ENCODE assay signal across 18 cellular contexts in genomic region chr12:93657076-93657475, GRCh38.
"Had no signal": no experiment of that assay in that cellular context is flagged by ENCODE, and none has a peak within 500 bp of the region (broad histone marks: within the 10 kb centered on the region; RNA-seq: fewer than 3 reads in every experiment).

No MANE protein-coding gene starts in this region.

- H3K36me3 ChIP-seq: left lung, upper lobe of right lung had no signal

- H3K4me1 Mint-ChIP-seq: activated CD4-positive, alpha-beta T cell treated with anti-CD3 and anti-CD28 coated beads, Interleukin-2, amount 10 ng/mL, durations not matched to agents 7 days and 5 days; activated naive CD8-positive, alpha-beta T cell treated with anti-CD3 and anti-CD28 coated beads, Interleukin-2, amount 10 ng/mL, durations not matched to agents 7 days and 5 days; central memory CD8-positive, alpha-beta T cell; nephron progenitor cell had no signal

- DNase-seq: activated CD4-positive, alpha-beta T cell treated with anti-CD3 and anti-CD28 coated beads, Interleukin-2, amount 10 ng/mL, durations not matched to agents 7 days and 5 days; activated CD8-positive, alpha-beta T cell treated with anti-CD3 and anti-CD28 coated beads, Interleukin-2, amount 10 ng/mL, durations not matched to agents 7 days and 5 days; activated naive CD4-positive, alpha-beta T cell treated with Interleukin-2 at 50 U/mL for 16 hours; activated naive CD8-positive, alpha-beta T cell treated with anti-CD3 and anti-CD28 coated beads, Interleukin-2, amount 10 ng/mL, durations not matched to agents 7 days and 5 days; activated T-cell treated with anti-CD3 and anti-CD28 coated beads, Interleukin-2, amount 50 U/mL, for 24 hours; anterior cingulate cortex; cortex of kidney; left lung; nephron progenitor cell; nucleus accumbens; posterior cingulate gyrus; stimulated activated naive B cell treated with anti-CD40 and anti-IgM and Interleukin-4, amounts not matched to agents 10 μg/mL and 1 μg/mL and 100 μg/mL, for 72 hours; T1000; upper lobe of right lung had no signal

- H3K4me1 ChIP-seq: left lung, upper lobe of right lung had no signal

- H3K9me3 ChIP-seq: left lung, upper lobe of right lung had no signal

- H3K27me3 ChIP-seq: left lung, upper lobe of right lung had no signal

- H3K4me3 Mint-ChIP-seq: activated CD4-positive, alpha-beta T cell treated with anti-CD3 and anti-CD28 coated beads, Interleukin-2, amount 10 ng/mL, durations not matched to agents 7 days and 5 days; activated CD8-positive, alpha-beta T cell treated with anti-CD3 and anti-CD28 coated beads, Interleukin-2, amount 10 ng/mL, durations not matched to agents 7 days and 5 days; activated naive CD8-positive, alpha-beta T cell treated with anti-CD3 and anti-CD28 coated beads, Interleukin-2, amount 10 ng/mL, durations not matched to agents 7 days and 5 days; activated T-cell treated with anti-CD3 and anti-CD28 coated beads, Interleukin-2, amount 50 U/mL, for 24 hours; brain; central memory CD8-positive, alpha-beta T cell; nephron progenitor cell; stimulated activated naive B cell treated with anti-CD40 and anti-IgM and Interleukin-4, amounts not matched to agents 10 μg/mL and 1 μg/mL and 100 μg/mL, for 72 hours had no signal

- ATAC-seq: activated CD4-positive, CD25-positive, alpha-beta regulatory T cell treated with anti-CD3 and anti-CD28 coated beads, Interleukin-2, amount 50 U/mL, for 24 hours; activated CD8-positive, alpha-beta T cell treated with anti-CD3 and anti-CD28 coated beads, Interleukin-2, amount 10 ng/mL, durations not matched to agents 7 days and 5 days; left lung; stimulated activated naive B cell treated with anti-CD40 and anti-IgM and Interleukin-4, amounts not matched to agents 10 μg/mL and 1 μg/mL and 100 μg/mL, for 72 hours; upper lobe of right lung had no signal

- H3K27me3 Mint-ChIP-seq: activated T-cell treated with anti-CD3 and anti-CD28 coated beads, Interleukin-2, amount 50 U/mL, for 24 hours; brain; stimulated activated naive B cell treated with anti-CD40 and anti-IgM and Interleukin-4, amounts not matched to agents 10 μg/mL and 1 μg/mL and 100 μg/mL, for 72 hours had no signal

- H3K27ac Mint-ChIP-seq: activated CD4-positive, alpha-beta T cell treated with anti-CD3 and anti-CD28 coated beads, Interleukin-2, amount 10 ng/mL, durations not matched to agents 7 days and 5 days; activated CD8-positive, alpha-beta T cell treated with anti-CD3 and anti-CD28 coated beads, Interleukin-2, amount 10 ng/mL, durations not matched to agents 7 days and 5 days; activated naive CD8-positive, alpha-beta T cell treated with anti-CD3 and anti-CD28 coated beads, Interleukin-2, amount 10 ng/mL, durations not matched to agents 7 days and 5 days; activated T-cell treated with anti-CD3 and anti-CD28 coated beads, Interleukin-2, amount 50 U/mL, for 24 hours; activated T-helper 2 cell treated with anti-CD3 and anti-CD28 coated beads, Interferon-gamma antibody, Interleukin-2, Interleukin-4, amounts not matched to agents 10 μg/mL and 5 μg/mL and 100 μg/mL, durations not matched to agents 14 hours and 24 hours and 36 hours; brain; nephron progenitor cell; stimulated activated naive B cell treated with anti-CD40 and anti-IgM and Interleukin-4, amounts not matched to agents 10 μg/mL and 1 μg/mL and 100 μg/mL, for 72 hours had no signal

- H3K9me3 Mint-ChIP-seq: activated CD4-positive, alpha-beta T cell treated with anti-CD3 and anti-CD28 coated beads, Interleukin-2, amount 10 ng/mL, durations not matched to agents 7 days and 5 days; activated naive CD8-positive, alpha-beta T cell treated with anti-CD3 and anti-CD28 coated beads, Interleukin-2, amount 10 ng/mL, durations not matched to agents 7 days and 5 days; activated T-cell treated with anti-CD3 and anti-CD28 coated beads, Interleukin-2, amount 50 U/mL, for 24 hours; activated T-helper 2 cell treated with anti-CD3 and anti-CD28 coated beads, Interferon-gamma antibody, Interleukin-2, Interleukin-4, amounts not matched to agents 10 μg/mL and 5 μg/mL and 100 μg/mL, durations not matched to agents 14 hours and 24 hours and 36 hours; brain; central memory CD8-positive, alpha-beta T cell; stimulated activated naive B cell treated with anti-CD40 and anti-IgM and Interleukin-4, amounts not matched to agents 10 μg/mL and 1 μg/mL and 100 μg/mL, for 72 hours had no signal

- H3K27ac ChIP-seq: left lung, upper lobe of right lung had no signal

- H3K36me3 Mint-ChIP-seq: activated naive CD8-positive, alpha-beta T cell treated with anti-CD3 and anti-CD28 coated beads, Interleukin-2, amount 10 ng/mL, durations not matched to agents 7 days and 5 days; brain; stimulated activated naive B cell treated with anti-CD40 and anti-IgM and Interleukin-4, amounts not matched to agents 10 μg/mL and 1 μg/mL and 100 μg/mL, for 72 hours had no signal

- H3K4me3 ChIP-seq: left lung, upper lobe of right lung had no signal
